ENCODE assay signal across 8 cellular contexts in the genomic region with DNA sequence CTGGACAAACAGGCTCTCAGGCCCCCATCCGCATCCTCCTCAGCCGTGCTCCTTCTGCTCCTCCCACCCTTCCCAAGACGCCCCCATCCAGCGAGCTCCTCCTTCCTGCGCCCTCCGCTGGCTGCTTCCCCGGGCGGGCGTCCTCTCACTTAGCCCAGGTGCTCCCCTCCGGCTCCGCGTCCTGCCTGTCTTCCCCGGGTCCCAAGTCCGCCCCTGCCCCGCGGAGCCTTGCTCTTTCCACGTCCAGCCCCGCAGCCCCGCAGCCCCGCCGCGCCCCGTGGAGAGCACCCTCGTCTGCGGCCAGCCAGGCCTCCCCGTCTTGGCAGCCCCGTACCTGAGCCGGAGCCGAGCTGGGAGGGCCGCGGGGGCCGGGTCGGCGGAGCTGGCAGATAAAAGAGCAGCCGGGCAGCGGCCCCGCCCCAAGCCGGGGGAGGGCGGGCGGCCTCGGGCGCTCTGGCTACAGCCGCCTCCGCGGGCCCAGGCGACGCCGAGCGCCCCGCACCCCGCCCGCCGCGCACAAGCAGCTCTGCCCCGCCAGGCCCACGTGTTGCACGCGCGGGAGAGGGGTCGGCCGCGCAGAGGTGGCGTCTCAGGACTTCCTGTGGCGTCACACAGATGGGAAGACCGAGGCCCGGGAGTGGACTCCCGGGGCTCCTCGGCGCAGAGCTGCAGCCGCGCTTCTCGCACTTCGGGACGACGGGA. TPM values are rescaled to one million over a fixed set of nuclear protein-coding genes. Genes with fewer than 3 reads are reported as not detected.
DNase-seq lines count a peak whose midpoint lies in the region; ATAC-seq, FAIRE-seq and TF ChIP-seq lines count a peak whose summit lies in the region.

A gene with protein sequence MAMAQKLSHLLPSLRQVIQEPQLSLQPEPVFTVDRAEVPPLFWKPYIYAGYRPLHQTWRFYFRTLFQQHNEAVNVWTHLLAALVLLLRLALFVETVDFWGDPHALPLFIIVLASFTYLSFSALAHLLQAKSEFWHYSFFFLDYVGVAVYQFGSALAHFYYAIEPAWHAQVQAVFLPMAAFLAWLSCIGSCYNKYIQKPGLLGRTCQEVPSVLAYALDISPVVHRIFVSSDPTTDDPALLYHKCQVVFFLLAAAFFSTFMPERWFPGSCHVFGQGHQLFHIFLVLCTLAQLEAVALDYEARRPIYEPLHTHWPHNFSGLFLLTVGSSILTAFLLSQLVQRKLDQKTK (minus strand): TSS at position 555 of the 702 bp plus-strand sequence. CDS start 11,869 bp downstream, outside the sequence.

- H3K36me3 Mint-ChIP-seq in immature natural killer cell: no peaks in the 10 kb centered on the region

- H3K36me3 ChIP-seq in bronchial epithelial cell (ENCODE audit: control insufficient read depth, insufficient read depth, low read length): peaks cover under 1% of the 10 kb centered on the region
- no peaks in the 10 kb centered on the region for H3K36me3 ChIP-seq in skeletal muscle tissue (ENCODE audit: control insufficient read depth in 3 of 3, insufficient read depth in 3 of 3, low read length in 3 of 3)

- TF ChIP-seq CTCF in GM20000 (IDR thresholded peaks at IDR 0.05; ENCODE audit: extremely low read depth, missing control alignments): no peak
- TF ChIP-seq CTCF in WI38 (IDR thresholded peaks at IDR 0.05; ENCODE audit: low read depth, low read length): no peak
- peak; percentile 20 for TF ChIP-seq CTCF in bronchial epithelial cell (IDR thresholded peaks at IDR 0.05; ENCODE audit: insufficient read depth, low read length, severe bottlenecking)

- FAIRE-seq in bronchial epithelial cell (lab: Jason Lieb, UNC): no peak

- H3K4me3 ChIP-seq in WI38 (ENCODE audit: low read depth, low read length) (peak within 1 kb of the TSS; percentile 73), bronchial epithelial cell (ENCODE audit: low read depth, low read length) (peak within 1 kb of the TSS; percentile 87), skeletal muscle tissue (ENCODE audit: low read length in 3 of 3) (peak within 1 kb of the TSS; percentile 67 to 75 (median 72))

- peak within 1 kb of the TSS; percentile 37 to 80 (median 66) for H3K27ac Mint-ChIP-seq in immature natural killer cell

- ATAC-seq in HG03378 (IDR thresholded peaks at IDR 0.05; ENCODE audit: unreplicated experiment): no peak

- peak within 1 kb of the TSS; percentile 30 for H3K27ac ChIP-seq in skeletal muscle tissue (ENCODE audit: low read depth, low read length)

- peaks cover 4 to 9% of the 10 kb centered on the region in 2 donors for H3K4me1 Mint-ChIP-seq in immature natural killer cell

- H3K9me3 ChIP-seq in skeletal muscle tissue (ENCODE audit: control insufficient read depth in 3 of 3, low read length in 3 of 3): no peaks in the 10 kb centered on the region

- peak within 1 kb of the TSS; percentile 80 to 85 (median 82) for H3K4me3 Mint-ChIP-seq in immature natural killer cell

- peaks cover 13 to 24% (median 22%) of the 10 kb centered on the region in 3 donors for H3K4me1 ChIP-seq in skeletal muscle tissue (ENCODE audit: control insufficient read depth in 3 of 3, insufficient read depth in 3 of 3, low read length in 3 of 3)

- H3K27me3 ChIP-seq in bronchial epithelial cell (ENCODE audit: control insufficient read depth, insufficient read depth, low read length): no peaks in the 10 kb centered on the region
- H3K27me3 ChIP-seq in skeletal muscle tissue (ENCODE audit: control insufficient read depth in 3 of 3, insufficient read depth in 3 of 3, low read length in 3 of 3): no peaks in the 10 kb centered on the region

- DNase-seq in C1 segment of cervical spinal cord (lab: John Stamatoyannopoulos, UW) (peak in 12 of 14 donors; percentile 35 to 81 (median 66)), GM20000 (ENCODE audit: low spot score) (peak; percentile 90), NCI-H1092 treated with DMSO at 0.1 percent for 48 hours (lab: John Stamatoyannopoulos, UW) (peak; percentile 68), bronchial epithelial cell (ENCODE audit: low read depth) (peak; percentile 49), immature natural killer cell (peak; percentile 72 to 73 (median 72))

- H3K9me3 Mint-ChIP-seq in immature natural killer cell: no peaks in the 10 kb centered on the region

- peak within 1 kb of the TSS; percentile 59 to 80 (median 65) for H3K9ac ChIP-seq in skeletal muscle tissue (ENCODE audit: low read depth in 1 of 3, low read length in 3 of 3)

- peaks cover 0 to 4% (median 0%) of the 10 kb centered on the region in 3 donors for H3K27me3 Mint-ChIP-seq in immature natural killer cell (ENCODE audit: low read depth in 3 of 3)

RNA-seq across cellular contexts. Expression of the gene that starts here (rescaled TPM):
- total RNA-seq in bronchial epithelial cell (12.6 and 20.7 TPM in 2 replicates), skeletal muscle tissue (7.3 TPM)
- polyA plus RNA-seq in immature natural killer cell: under 1 TPM in 2 of 3 donors, not detected in 1; 0.32 to 0.35 TPM

Comparison
In these comparisons a context has a peak if more than half of its experiments do, and no peak if none do; other contexts are left out.
1. Peak in DNase-seq in immature natural killer cell; RNA of the gene not detected or under 1 TPM.